In the genomic region with DNA sequence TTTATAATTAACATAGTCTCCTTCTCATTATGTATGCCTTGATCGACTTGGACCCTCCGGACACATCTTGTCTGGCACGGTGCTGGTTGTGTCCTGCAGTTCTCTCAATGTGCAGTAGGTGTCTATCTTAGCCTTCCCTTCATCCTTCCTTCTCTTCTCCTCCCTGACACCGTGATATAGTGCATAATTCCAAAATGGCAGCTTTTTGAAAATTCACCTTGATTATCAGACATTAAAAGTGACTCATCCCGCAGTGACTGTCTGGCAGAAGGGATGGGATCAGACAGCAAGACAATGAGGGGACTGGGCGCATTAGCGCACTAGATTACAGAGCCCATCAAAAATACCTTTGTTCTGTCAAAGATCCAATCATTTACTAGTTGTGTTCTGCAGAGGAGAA, we compare ENCODE assay signal across 7 cellular contexts.
A peak's percentile ranks its signal among the peaks of the same experiment; 100 is the strongest.
DNase-seq lines count a peak whose midpoint lies in the region; TF ChIP-seq lines count a peak whose summit lies in the region.

No MANE protein-coding gene starts in this region.

- peak; percentile 42 for TF ChIP-seq CTCF in GM10266 (IDR thresholded peaks at IDR 0.05; ENCODE audit: control insufficient read depth, insufficient read depth, low read depth, missing control alignments)
- peak; percentile 99 for TF ChIP-seq CTCF in fibroblast of villous mesenchyme (IDR thresholded peaks at IDR 0.05; ENCODE audit: insufficient read depth, low read depth, low read length)

- H3K23ac ChIP-seq in trophoblast cell (ENCODE audit: low read length), result no peak overlapping the region

- H3K9me3 ChIP-seq in trophoblast cell (ENCODE audit: insufficient read depth, low read depth, low read length), result peaks cover 2% of the 10 kb centered on the region

- H3K4me2 ChIP-seq in trophoblast cell (ENCODE audit: low read length), result no peak overlapping the region

- no peak overlapping the region for H2BK5ac ChIP-seq in trophoblast cell (ENCODE audit: low read depth, low read length, poor library complexity)

- H3K27me3 ChIP-seq in trophoblast cell (ENCODE audit: insufficient read depth, low read length), result no peaks in the 10 kb centered on the region

- no peak overlapping the region for H2BK120ac ChIP-seq in trophoblast cell (ENCODE audit: insufficient read depth, low read length, poor library complexity)

- no peak overlapping the region for H3K9ac ChIP-seq in trophoblast cell (ENCODE audit: low read length)

- H3K4me3 ChIP-seq in fibroblast of villous mesenchyme (ENCODE audit: low read depth, low read length) (no peak overlapping the region), trophoblast cell (ENCODE audit: low read depth, low read length) (no peak overlapping the region)

- H2BK12ac ChIP-seq in trophoblast cell (ENCODE audit: low read length), result no peak overlapping the region

- WGBS in trophoblast cell (ENCODE audit: extremely low coverage, insufficient coverage, insufficient read length), result no CpG with 5 or more reads among the region's 7 CpGs

- no peaks in the 10 kb centered on the region for H3K36me3 ChIP-seq in trophoblast cell (ENCODE audit: control insufficient read depth in 1 of 2, insufficient read depth in 2 of 2, low read length in 2 of 2)

- DNase-seq in GM10266 (ENCODE audit: extremely low spot score) (no peak), HuH-7 (ENCODE audit: low spot score) (peak; percentile 39), SK-MEL-5 (ENCODE audit: low read depth, low spot score) (peak; percentile 63), fibroblast of villous mesenchyme (ENCODE audit: low read depth) (peak; percentile 62), trophoblast cell (peak; percentile 9 to 48), middle frontal gyrus (ENCODE audit: extremely low spot score, low spot score) (no peak), germinal center (ENCODE audit: low spot score) (no peak)

- no peak overlapping the region for H3K27ac ChIP-seq in trophoblast cell (ENCODE audit: low read depth, low read length)

- no peak overlapping the region for H2AK5ac ChIP-seq in trophoblast cell (ENCODE audit: low read length)

- no peak overlapping the region for H3K18ac ChIP-seq in trophoblast cell (ENCODE audit: low read length)

- in situ Hi-C loops in SK-MEL-5 (cut with HindIII; ENCODE audit: low pct_unique_long_range_greater_than_20kb, low sequenced_read_pairs), result no loop called here

- H4K8ac ChIP-seq in trophoblast cell (ENCODE audit: low read depth, low read length), result no peak overlapping the region

- no peak overlapping the region for H4K12ac ChIP-seq in trophoblast cell (ENCODE audit: low read depth, low read length)

- H3K79me2 ChIP-seq in trophoblast cell (ENCODE audit: control insufficient read depth, insufficient read depth, low read length, poor library complexity), result no peaks in the 10 kb centered on the region

- H3K79me1 ChIP-seq in trophoblast cell (ENCODE audit: low read length), result no peaks in the 10 kb centered on the region

- no peak overlapping the region for H3K14ac ChIP-seq in trophoblast cell (ENCODE audit: low read length)

- H4K91ac ChIP-seq in trophoblast cell (ENCODE audit: low read depth, low read length), result no peak overlapping the region

- H2AFZ ChIP-seq in trophoblast cell (ENCODE audit: insufficient read depth, low read length, poor library complexity), result no peak overlapping the region

- no peaks in the 10 kb centered on the region for H3K4me1 ChIP-seq in trophoblast cell (ENCODE audit: control insufficient read depth in 1 of 2, insufficient read depth in 2 of 2, low read length in 2 of 2)

- H3K4ac ChIP-seq in trophoblast cell (ENCODE audit: low read depth, low read length), result no peak overlapping the region

Comparison
In these comparisons a context has a peak if more than half of its experiments do, and no peak if none do; other contexts are left out.
1. DNase-seq: peak in HuH-7 (single experiment), SK-MEL-5 (single experiment), fibroblast of villous mesenchyme (single experiment) and trophoblast cell (2 of 2); none in GM10266 (single experiment), middle frontal gyrus (single experiment) and germinal center (single experiment).